ENCODE assay signal across 10 cellular contexts in the genomic region with DNA sequence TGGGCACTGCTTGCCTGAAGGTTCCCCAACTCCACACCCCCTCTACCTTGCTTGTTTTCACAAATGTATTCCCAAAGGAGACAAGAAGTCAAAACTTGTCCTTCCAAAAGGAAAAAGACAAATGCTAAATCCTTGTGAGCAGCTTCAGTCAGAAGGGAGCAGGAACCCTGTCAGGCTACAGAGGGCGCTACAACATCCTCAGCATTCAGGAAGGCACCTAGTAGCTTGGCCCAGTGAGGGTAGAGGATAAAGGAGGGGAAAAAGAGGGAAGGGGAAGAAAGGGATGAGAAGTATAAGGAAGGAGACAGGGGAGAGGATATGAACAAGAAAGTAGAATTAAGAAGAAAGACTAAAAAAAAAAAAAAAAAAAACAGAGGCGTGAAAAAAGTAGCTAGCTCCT.
A peak's percentile ranks its signal among the peaks of the same experiment; 100 is the strongest.
DNase-seq lines count a peak whose midpoint lies in the region; ATAC-seq and TF ChIP-seq lines count a peak whose summit lies in the region.
"Had no signal": no experiment of that assay in that cellular context is flagged by ENCODE, and none has a peak within 500 bp of the region (broad histone marks: within the 10 kb centered on the region; RNA-seq: fewer than 3 reads in every experiment).

No MANE protein-coding gene starts in this region.

- TF ChIP-seq CTCF in BJ (IDR thresholded peaks at IDR 0.05; ENCODE audit: insufficient read depth, low read depth, low read length) = peak; percentile 19; the same call in 1 of the 2 replicates
- peak; percentile 48 for TF ChIP-seq CTCF in GM12872 (IDR thresholded peaks at IDR 0.05; ENCODE audit: insufficient read depth, low read depth, low read length)
- peak; percentile 8 to 37 for TF ChIP-seq CTCF in fibroblast of lung (conservative IDR thresholded peaks at IDR 0.05 in 1 of 2, IDR thresholded peaks at IDR 0.05 in 1 of 2; ENCODE audit: low read depth in 1 of 2, low read length in 2 of 2)
- TF ChIP-seq CTCF in ovary (IDR thresholded peaks at IDR 0.05) = no peak

- H3K9me3 ChIP-seq in NT2/D1 (ENCODE audit: insufficient read depth, low read length) (no peaks in the 10 kb centered on the region), fibroblast of lung (ENCODE audit: control insufficient read depth, insufficient read depth, low read depth, low read length) (no peaks in the 10 kb centered on the region), ovary (no peaks in the 10 kb centered on the region)
- H3K9me3 ChIP-seq: suprapubic skin had no signal

- H3K4me3 ChIP-seq in BJ (ENCODE audit: low read depth, low read length) = no peak overlapping the region
- H3K4me3 ChIP-seq in NT2/D1 (ENCODE audit: insufficient read length, low read depth) = no peak overlapping the region
- H3K4me3 ChIP-seq in fibroblast of lung (replicated peaks in 1 of 4; ENCODE audit: control extremely low read depth in 1 of 4, insufficient read depth in 1 of 4, low read depth in 3 of 4, low read length in 4 of 4) = no peak overlapping the region
- H3K4me3 ChIP-seq in ovary = no peak overlapping the region
- H3K4me3 ChIP-seq: suprapubic skin had no signal

- no peak overlapping the region for H2AFZ ChIP-seq in fibroblast of lung (ENCODE audit: low read length)

- no peaks in the 10 kb centered on the region for H4K20me1 ChIP-seq in fibroblast of lung (ENCODE audit: control insufficient read depth, extremely low read depth, insufficient read depth, low read length)

- no peaks in the 10 kb centered on the region for H3K27me3 ChIP-seq in BJ (ENCODE audit: control insufficient read depth, insufficient read depth, low read length)
- H3K27me3 ChIP-seq in NT2/D1 (ENCODE audit: insufficient read depth, insufficient read length) = no peaks in the 10 kb centered on the region
- H3K27me3 ChIP-seq in fibroblast of lung (ENCODE audit: control insufficient read depth, insufficient read depth, low read length) = no peaks in the 10 kb centered on the region
- no peaks in the 10 kb centered on the region for H3K27me3 ChIP-seq in ovary
- H3K27me3 ChIP-seq: suprapubic skin had no signal

- no peak overlapping the region for H3K4me2 ChIP-seq in fibroblast of lung (ENCODE audit: extremely low read depth, insufficient read depth, low read length)

- TF ChIP-seq POLR2A in ovary (IDR thresholded peaks at IDR 0.05) = no peak

- POLR2A ChIA-PET in BJ (lab: Charles Lee) = no interaction called here

- intact Hi-C loops in ovary (cut with DNase I) = no loop called here

- DNase-seq in BJ (ENCODE audit: low read depth) = no peak
- DNase-seq in NT2/D1 (ENCODE audit: low read depth, low spot score) = peak; percentile 44
- no peak for DNase-seq in fibroblast of lung (ENCODE audit: low read depth in 2 of 2)
- no peak for DNase-seq in ovary
- no peak for DNase-seq in SIG-M5 (lab: John Stamatoyannopoulos, UW)
- DNase-seq: naive B cell had no signal

- H3K27ac ChIP-seq in fibroblast of lung (ENCODE audit: insufficient read depth, low read length) = no peak overlapping the region
- H3K27ac ChIP-seq in ovary = no peak overlapping the region
- H3K27ac ChIP-seq: suprapubic skin had no signal

- H3K9ac ChIP-seq in NT2/D1 (ENCODE audit: insufficient read length, low read depth) = no peak overlapping the region
- H3K9ac ChIP-seq in fibroblast of lung (ENCODE audit: insufficient read depth, low read length) = no peak overlapping the region

- no peak for TF ChIP-seq EP300 in ovary (IDR thresholded peaks at IDR 0.05)

- CTCF ChIA-PET in BJ (lab: Yijun Ruan, JAX) = interaction anchor here (0.5 to 1.8 kb wide), 5 partner anchors 8 to 322 kb away, joined by 3 to 6 read pairs (median 3); no protein-coding TSS in a partner anchor

- no peaks in the 10 kb centered on the region for H3K4me1 ChIP-seq in NT2/D1 (ENCODE audit: insufficient read depth, insufficient read length)
- no peaks in the 10 kb centered on the region for H3K4me1 ChIP-seq in fibroblast of lung (ENCODE audit: control insufficient read depth, extremely low read depth, insufficient read depth, low read length)
- no peaks in the 10 kb centered on the region for H3K4me1 ChIP-seq in ovary (ENCODE audit: insufficient read depth)

- 81 to 97% (median 91%) methylated on average over 2 of the region's 2 CpGs for WGBS in ovary, 3 donors

- H3K36me3 ChIP-seq in BJ (ENCODE audit: control insufficient read depth, insufficient read depth, low read length) (no peaks in the 10 kb centered on the region), NT2/D1 (ENCODE audit: insufficient read depth, insufficient read length, low read length) (no peaks in the 10 kb centered on the region), fibroblast of lung (ENCODE audit: control insufficient read depth, insufficient read depth, low read length) (no peaks in the 10 kb centered on the region), ovary (no peaks in the 10 kb centered on the region)
- H3K36me3 ChIP-seq: suprapubic skin had no signal

- ATAC-seq in HG02623 (IDR thresholded peaks at IDR 0.05; ENCODE audit: unreplicated experiment) = no peak
- ATAC-seq in GM19035 (IDR thresholded peaks at IDR 0.05; ENCODE audit: unreplicated experiment) = no peak

- no peaks in the 10 kb centered on the region for H3K79me2 ChIP-seq in fibroblast of lung (ENCODE audit: control insufficient read depth, insufficient read depth, low read length)

Comparison
In these comparisons a context has a peak if more than half of its experiments do, and no peak if none do; other contexts are left out.
1. CTCF ChIP-seq: peak in BJ (single experiment), GM12872 (single experiment) and fibroblast of lung (2 of 2); none in ovary (0 of 3).